In genomic region chr4:98937977-98938376, GRCh38 we compare ENCODE assay signal across 1 cellular context.
TF ChIP-seq lines count a peak whose summit lies in the region.

No MANE protein-coding gene starts in this region.

TF ChIP-seq in A549, 52 proteins besides CTCF, POLR2A, EP300 and RAD21:
- TF ChIP-seq KDM1A (IDR thresholded peaks at IDR 0.05; ENCODE audit: low read depth) (no peak), HDAC2 (IDR thresholded peaks at IDR 0.05) (no peak), MAFK (IDR thresholded peaks at IDR 0.05; ENCODE audit: partially characterized antibody) (no peak), PHF8 (IDR thresholded peaks at IDR 0.05; ENCODE audit: borderline replicate concordance, low read depth) (no peak), NPAS2 (CRISPR knock-in tag; IDR thresholded peaks at IDR 0.05; ENCODE audit: borderline replicate concordance) (no peak), CBX8 (IDR thresholded peaks at IDR 0.05) (no peak), HEYL (CRISPR knock-in tag; IDR thresholded peaks at IDR 0.05) (no peak), PBX3 (IDR thresholded peaks at IDR 0.05) (no peak)
